Comparison of ENCODE assay signal across 11 cellular contexts in genomic region chr19:35002037-35002535, GRCh38. TPM values are rescaled to one million over a fixed set of nuclear protein-coding genes. Genes with fewer than 3 reads are reported as not detected.
DNase-seq lines count a peak whose midpoint lies in the region; ATAC-seq, FAIRE-seq and TF ChIP-seq lines count a peak whose summit lies in the region.
"Had no signal": no experiment of that assay in that cellular context is flagged by ENCODE, and none has a peak within 500 bp of the region (broad histone marks: within the 10 kb centered on the region; RNA-seq: fewer than 3 reads in every experiment).

No MANE protein-coding gene starts in this region.

- TF ChIP-seq RAD21 in A549 (conservative IDR thresholded peaks at IDR 0.05 in 1 of 2, IDR thresholded peaks at IDR 0.05 in 1 of 2), result no peak

- no peak for ATAC-seq in A549
- no peak for ATAC-seq in GM23338

- peaks cover 31% of the 10 kb centered on the region for H3K79me1 ChIP-seq in mesendoderm (ENCODE audit: low read length)

- CTCF ChIA-PET in A549 (lab: Yijun Ruan, JAX) (interaction anchor here (1.2 to 61.4 kb wide), 8 partner anchors 10 to 89 kb away, joined by 3 to 1860 read pairs (median 10); partner anchors contain the start of genes GRAMD1A, SCN1B and ZNF792), A673 (lab: Charles Lee) (no interaction called here)

- H2AK5ac ChIP-seq in mesendoderm (ENCODE audit: low read length), result no peak overlapping the region

- peak overlapping the region; percentile 57 for H3K27ac Mint-ChIP-seq in GM23338
- H3K27ac Mint-ChIP-seq in activated naive CD8-positive, alpha-beta T cell treated with anti-CD3 and anti-CD28 coated beads for 36 hours, result peak overlapping the region; percentile 93

- TF ChIP-seq CTCF in A549 (IDR thresholded peaks at IDR 0.05), result no peak
- no peak for TF ChIP-seq CTCF in GM23338 (conservative IDR thresholded peaks at IDR 0.05; ENCODE audit: low read depth in 2 of 2)
- no peak for TF ChIP-seq CTCF in A673 (conservative IDR thresholded peaks at IDR 0.05; ENCODE audit: low read depth, low read length)

- intact Hi-C loops in A673 (cut with micrococcal nuclease; ENCODE audit: unreplicated experiment), result no loop called here

- H3K9me3 ChIP-seq in A549 (no peaks in the 10 kb centered on the region), A673 (ENCODE audit: low read depth, low read length, poor library complexity, severe bottlenecking) (no peaks in the 10 kb centered on the region)
- H3K9me3 ChIP-seq: testis had no signal

- no peak overlapping the region for H4K5ac ChIP-seq in mesendoderm (ENCODE audit: low read length)

- no peak overlapping the region for H3K18ac ChIP-seq in mesendoderm (ENCODE audit: low read length)

- H3K79me2 ChIP-seq in GM23338 (replicated peaks; ENCODE audit: insufficient read depth) (peaks cover 66% of the 10 kb centered on the region), mesendoderm (ENCODE audit: control insufficient read depth, insufficient read depth, low read length) (peaks cover 57% of the 10 kb centered on the region)

- peaks cover 56% of the 10 kb centered on the region for H3K36me3 Mint-ChIP-seq in GM23338 (ENCODE audit: low read depth)
- H3K36me3 Mint-ChIP-seq in activated naive CD8-positive, alpha-beta T cell treated with anti-CD3 and anti-CD28 coated beads for 36 hours, result peaks cover 46% of the 10 kb centered on the region

- no peak overlapping the region for H3K23ac ChIP-seq in mesendoderm (ENCODE audit: low read length)

- H4K20me1 ChIP-seq in GM23338 (replicated peaks; ENCODE audit: insufficient read depth), result peaks cover 45% of the 10 kb centered on the region

- DNase-seq in A549 (ENCODE audit: low read depth in 1 of 2, low spot score in 1 of 2) (no peak), GM23338 (ENCODE audit: low spot score) (no peak), mesendoderm (no peak), NCI-H526 (lab: John Stamatoyannopoulos, UW) (no peak), NCI-H524 treated with DMSO at 0.1 percent for 48 hours (lab: John Stamatoyannopoulos, UW) (no peak), A673 (ENCODE audit: low spot score) (no peak)
- no peak for DNase-seq in activated naive CD8-positive, alpha-beta T cell treated with anti-CD3 and anti-CD28 coated beads for 36 hours
- DNase-seq in effector CD4-positive, alpha-beta T cell, result no peak
- DNase-seq: cerebellar nuclear complex, testis had no signal

- H3K4me3 ChIP-seq in A549 (peak overlapping the region; percentile 91), GM23338 (peak overlapping the region; percentile 90), mesendoderm (ENCODE audit: low read length) (no peak overlapping the region), A673 (ENCODE audit: low read depth, low read length, poor library complexity, severe bottlenecking) (no peak overlapping the region)

- H3K56ac ChIP-seq in mesendoderm (ENCODE audit: low read length), result peak overlapping the region; percentile 22

- no peak overlapping the region for H3K4ac ChIP-seq in mesendoderm (ENCODE audit: low read depth, low read length)

- H2BK120ac ChIP-seq in mesendoderm (ENCODE audit: low read depth, low read length), result no peak overlapping the region

- no peaks in the 10 kb centered on the region for H3K9me2 ChIP-seq in GM23338 (ENCODE audit: insufficient read depth)

- no peaks in the 10 kb centered on the region; the same call in 2 of the 3 replicates for H3K9me3 Mint-ChIP-seq in GM23338
- no peaks in the 10 kb centered on the region for H3K9me3 Mint-ChIP-seq in activated naive CD8-positive, alpha-beta T cell treated with anti-CD3 and anti-CD28 coated beads for 36 hours

- BruUV-seq in A673 (replicated peaks; lab: Mats Ljungman, UMichigan), result no TSS peak

- H3K27me3 ChIP-seq in GM23338 (ENCODE audit: insufficient read depth) (no peaks in the 10 kb centered on the region), mesendoderm (ENCODE audit: insufficient read depth, low read length, poor library complexity) (no peaks in the 10 kb centered on the region), A673 (replicated peaks; ENCODE audit: insufficient read depth, low read depth, low read length, poor library complexity) (no peaks in the 10 kb centered on the region)
- H3K27me3 ChIP-seq: testis had no signal

- 93% methylated on average over 11 of the region's 11 CpGs for WGBS in A549 (ENCODE audit: missing lambda C conversion rate)
- no CpG with 5 or more reads among the region's 11 CpGs for WGBS in mesendoderm (ENCODE audit: extremely low coverage, insufficient coverage, low lambda C conversion rate)

- H3K36me3 ChIP-seq in GM23338 (ENCODE audit: insufficient read depth), result peaks cover 14% of the 10 kb centered on the region
- peaks cover 5% of the 10 kb centered on the region for H3K36me3 ChIP-seq in mesendoderm (ENCODE audit: control insufficient read depth, insufficient read depth, low read length)
- peaks cover 27% of the 10 kb centered on the region for H3K36me3 ChIP-seq in A673 (ENCODE audit: insufficient read depth, low read length, poor library complexity, severe bottlenecking)

- H3K4me2 ChIP-seq in A549 (peak overlapping the region; percentile 76), GM23338 (peak overlapping the region; percentile 99), mesendoderm (ENCODE audit: low read length) (peak overlapping the region; percentile 26)

- H2BK15ac ChIP-seq in mesendoderm (replicated peaks; ENCODE audit: low read depth), result no peak overlapping the region

- TF ChIP-seq EP300 in A549 (IDR thresholded peaks at IDR 0.05), result no peak

- FAIRE-seq in A549 (lab: Jason Lieb, UNC), result peak; percentile 82
- FAIRE-seq: TTC549 had no signal

- no peak overlapping the region for H2BK5ac ChIP-seq in mesendoderm (ENCODE audit: low read length)

- H3F3A ChIP-seq in GM23338 (replicated peaks; ENCODE audit: low read depth), result peaks cover 16% of the 10 kb centered on the region

- H3K4me1 Mint-ChIP-seq in GM23338, result peaks cover 47% of the 10 kb centered on the region
- peaks cover 57% of the 10 kb centered on the region for H3K4me1 Mint-ChIP-seq in activated naive CD8-positive, alpha-beta T cell treated with anti-CD3 and anti-CD28 coated beads for 36 hours

- no peak overlapping the region for H2AFZ ChIP-seq in GM23338

- peak overlapping the region; percentile 96 for H3K4me3 Mint-ChIP-seq in GM23338
- H3K4me3 Mint-ChIP-seq in activated naive CD8-positive, alpha-beta T cell treated with anti-CD3 and anti-CD28 coated beads for 36 hours, result peak overlapping the region; percentile 90

- no peak overlapping the region for H4K8ac ChIP-seq in mesendoderm (ENCODE audit: low read depth, low read length)

- H3K4me1 ChIP-seq in A549, result peaks cover 76% of the 10 kb centered on the region
- H3K4me1 ChIP-seq in GM23338 (ENCODE audit: insufficient read depth), result peaks cover 47% of the 10 kb centered on the region
- peaks cover 9% of the 10 kb centered on the region for H3K4me1 ChIP-seq in mesendoderm (ENCODE audit: control insufficient read depth, low read depth, low read length)
- H3K4me1 ChIP-seq in A673 (ENCODE audit: insufficient read depth, low read length, poor library complexity, severe bottlenecking), result peaks cover 16% of the 10 kb centered on the region

- no peak for TF ChIP-seq POLR2A in A549 (IDR thresholded peaks at IDR 0.05; ENCODE audit: low read length)

- POLR2A ChIA-PET in A549 (lab: Yijun Ruan, JAX), result interaction anchor here (0.6 to 1.5 kb wide), 3 partner anchors 10 to 29 kb away, joined by 3 to 7 read pairs (median 4); no protein-coding TSS in a partner anchor
- POLR2A ChIA-PET in A673 (lab: Charles Lee; ENCODE audit: low non-redundant PET), result no interaction called here

- peaks cover 24% of the 10 kb centered on the region for H3K27me3 Mint-ChIP-seq in GM23338 (ENCODE audit: insufficient read depth, low read depth, poor library complexity)
- no peaks in the 10 kb centered on the region for H3K27me3 Mint-ChIP-seq in activated naive CD8-positive, alpha-beta T cell treated with anti-CD3 and anti-CD28 coated beads for 36 hours

- peak overlapping the region; percentile 50 for H3K9ac ChIP-seq in mesendoderm (ENCODE audit: low read length)

- H3K27ac ChIP-seq in A549 (peak overlapping the region; percentile 94 to 95), GM23338 (ENCODE audit: low read depth) (peak overlapping the region; percentile 90; the same call in 1 of the 2 replicates), mesendoderm (ENCODE audit: low read depth, low read length) (no peak overlapping the region), A673 (ENCODE audit: low read depth, low read length, poor library complexity, severe bottlenecking) (no peak overlapping the region)

RNA-seq across cellular contexts. Expression of gene GRAMD1A, which starts 2.0 kb away (rescaled TPM):
- polyA plus RNA-seq in A549 (2011; rRNA removed) (184 and 221 TPM in 2 replicates), A549 (2017; fragmentation: RNase III; extraction: RNeasy Plus Mini Kit Qiagen cat#74134 plus additional on column Dnase treatment) (104 to 131 TPM (median 128 TPM) in 3 replicates), GM23338 (2016; fragmentation: Nextera tagmentation; extraction: Ambion mirVana) (122 and 125 TPM in 2 replicates)
- polyA plus RNA-seq in A549 (2012; cell fraction: cytosol; rRNA removed), result 170 and 209 TPM in 2 replicates
- polyA plus RNA-seq in A549 (2012; cell fraction: nucleus; rRNA removed), result 411 and 413 TPM in 2 replicates
- polyA minus RNA-seq in A549 (2011; rRNA and poly(A)+ RNA removed), result 237 and 239 TPM in 2 replicates
- total RNA-seq in GM23338 (2014; rRNA removed; shearing (Covaris generic)), result 141 and 174 TPM in 2 replicates
- 100 to 1,000 TPM; 135 to 140 TPM for total RNA-seq in activated naive CD8-positive, alpha-beta T cell treated with anti-CD3 and anti-CD28 coated beads for 36 hours
- polyA plus RNA-seq in mesendoderm (2013, experiment 1 of 2), result 97.4 TPM
- polyA plus RNA-seq in mesendoderm (2013, experiment 2 of 2), result 98.6 TPM
- total RNA-seq in A673 (2021), result 87.3 and 101 TPM in 2 replicates

RNA-seq across cellular contexts. Expression of gene SCN1B, which starts 28.2 kb away (rescaled TPM):
- polyA plus RNA-seq in A549 (2011; rRNA removed) (11.0 and 12.8 TPM in 2 replicates), A549 (2017; fragmentation: RNase III; extraction: RNeasy Plus Mini Kit Qiagen cat#74134 plus additional on column Dnase treatment) (10.3 to 11.4 TPM (median 11.3 TPM) in 3 replicates), GM23338 (2016; fragmentation: Nextera tagmentation; extraction: Ambion mirVana) (1.7 and 1.8 TPM in 2 replicates)
- polyA plus RNA-seq in A549 (2012; cell fraction: cytosol; rRNA removed), result 14.1 and 15.1 TPM in 2 replicates
- 21.3 and 22.5 TPM in 2 replicates for polyA plus RNA-seq in A549 (2012; cell fraction: nucleus; rRNA removed)
- polyA minus RNA-seq in A549 (2011; rRNA and poly(A)+ RNA removed), result 7.9 and 12.7 TPM in 2 replicates
- 3.4 and 4.8 TPM in 2 replicates for total RNA-seq in GM23338 (2014; rRNA removed; shearing (Covaris generic))
- under 1 TPM; 0.45 to 0.98 TPM for total RNA-seq in activated naive CD8-positive, alpha-beta T cell treated with anti-CD3 and anti-CD28 coated beads for 36 hours
- 0.63 TPM for polyA plus RNA-seq in mesendoderm (2013, experiment 1 of 2)
- 0.81 TPM for polyA plus RNA-seq in mesendoderm (2013, experiment 2 of 2)
- total RNA-seq in A673 (2021), result 2.0 and 2.3 TPM in 2 replicates

RNA-seq across cellular contexts. Expression of gene ZNF792, which starts 38.1 kb away (rescaled TPM):
- polyA plus RNA-seq in A549 (2011; rRNA removed), result 3.7 and 5.0 TPM in 2 replicates
- 1.2 and 1.4 TPM in 2 replicates for polyA plus RNA-seq in A549 (2012; cell fraction: cytosol; rRNA removed)
- polyA plus RNA-seq in A549 (2012; cell fraction: nucleus; rRNA removed), result 1.2 and 1.7 TPM in 2 replicates
- 1.9 to 2.2 TPM (median 2.0 TPM) in 3 replicates for polyA plus RNA-seq in A549 (2017; fragmentation: RNase III; extraction: RNeasy Plus Mini Kit Qiagen cat#74134 plus additional on column Dnase treatment)
- 11.1 and 15.0 TPM in 2 replicates for polyA minus RNA-seq in A549 (2011; rRNA and poly(A)+ RNA removed)
- total RNA-seq in GM23338 (2014; rRNA removed; shearing (Covaris generic)), result 8.8 and 12.8 TPM in 2 replicates
- 1.3 and 1.6 TPM in 2 replicates for polyA plus RNA-seq in GM23338 (2016; fragmentation: Nextera tagmentation; extraction: Ambion mirVana)
- total RNA-seq in activated naive CD8-positive, alpha-beta T cell treated with anti-CD3 and anti-CD28 coated beads for 36 hours, result 1 to 10 TPM; 3.4 to 4.6 TPM
- 5.9 TPM for polyA plus RNA-seq in mesendoderm (2013, experiment 1 of 2)
- 5.5 TPM for polyA plus RNA-seq in mesendoderm (2013, experiment 2 of 2)
- 15.4 and 15.5 TPM in 2 replicates for total RNA-seq in A673 (2021)

RNA-seq across cellular contexts. Expression of gene HPN, which starts 39.4 kb away (rescaled TPM):
- 0.08 and 0.09 TPM in 2 replicates for polyA plus RNA-seq in A549 (2011; rRNA removed)
- polyA plus RNA-seq in A549 (2012; cell fraction: cytosol; rRNA removed), result 0.04 TPM in 2 replicates
- polyA plus RNA-seq in A549 (2012; cell fraction: nucleus; rRNA removed), result 0.47 and 0.66 TPM in 2 replicates
- 0.04 to 0.12 TPM (median 0.06 TPM) in 3 replicates for polyA plus RNA-seq in A549 (2017; fragmentation: RNase III; extraction: RNeasy Plus Mini Kit Qiagen cat#74134 plus additional on column Dnase treatment)
- polyA minus RNA-seq in A549 (2011; rRNA and poly(A)+ RNA removed), result not detected in 2 replicates
- total RNA-seq in GM23338 (2014; rRNA removed; shearing (Covaris generic)), result 16.2 and 17.4 TPM in 2 replicates
- 14.0 and 14.6 TPM in 2 replicates for polyA plus RNA-seq in GM23338 (2016; fragmentation: Nextera tagmentation; extraction: Ambion mirVana)
- under 1 TPM in 1 of 2 experiments, not detected in 1; 0.31 TPM for total RNA-seq in activated naive CD8-positive, alpha-beta T cell treated with anti-CD3 and anti-CD28 coated beads for 36 hours
- 2.0 TPM for polyA plus RNA-seq in mesendoderm (2013, experiment 1 of 2)
- 2.0 TPM for polyA plus RNA-seq in mesendoderm (2013, experiment 2 of 2)
- not detected in 2 replicates for total RNA-seq in A673 (2021)

Comparison
In these comparisons a context has a peak if more than half of its experiments do, and no peak if none do; other contexts are left out.
1. H3K27ac ChIP-seq: peak in A549 (2 of 2) and GM23338 (single experiment); none in mesendoderm (single experiment) and A673 (single experiment).
2. H3K4me2 ChIP-seq: peak in every context shown above with its lines; median percentile 99 in GM23338; 76 in A549; 26 in mesendoderm.
3. H3K4me3 ChIP-seq: peak in A549 (single experiment) and GM23338 (single experiment); none in mesendoderm (single experiment) and A673 (single experiment).